In genomic region chr11:76232026-76232665, GRCh38 we compare ENCODE assay signal across 1 cellular context.
TF ChIP-seq lines count a peak whose summit lies in the region.

No MANE protein-coding gene starts in this region.

TF ChIP-seq in GM12878, 131 proteins besides CTCF, POLR2A, EP300 and RAD21 (continued from another document and continues in another):
- TF ChIP-seq EGR1 (IDR thresholded peaks at IDR 0.05; ENCODE audit: borderline replicate concordance in 1 of 2, low read depth in 2 of 2, low read length in 2 of 2), result no peak
- no peak; the same call in 1 of the 2 replicates for TF ChIP-seq RELB (IDR thresholded peaks at IDR 0.05; ENCODE audit: low read depth)
- no peak for TF ChIP-seq ZNF622 (IDR thresholded peaks at IDR 0.05)
- no peak for TF ChIP-seq RFX5 (IDR thresholded peaks at IDR 0.05; ENCODE audit: low read depth, low read length)
- no peak for TF ChIP-seq ELK1 (IDR thresholded peaks at IDR 0.05; ENCODE audit: low read depth, low read length)
- TF ChIP-seq MYC (IDR thresholded peaks at IDR 0.05; ENCODE audit: insufficient read depth, insufficient read length, insufficient replicate concordance, low read length, severe bottlenecking), result no peak
- TF ChIP-seq ZBTB33 (IDR thresholded peaks at IDR 0.05), result no peak
- TF ChIP-seq BACH1 (IDR thresholded peaks at IDR 0.05; ENCODE audit: borderline replicate concordance), result no peak
- no peak for TF ChIP-seq ZNF687 (IDR thresholded peaks at IDR 0.05)
- no peak for TF ChIP-seq SUPT20H (IDR thresholded peaks at IDR 0.05; ENCODE audit: borderline replicate concordance, control insufficient read depth, low read depth, low read length)
- TF ChIP-seq SMAD5 (IDR thresholded peaks at IDR 0.05; ENCODE audit: low read depth), result no peak
- TF ChIP-seq CREB1 (IDR thresholded peaks at IDR 0.05; ENCODE audit: low read depth), result no peak
- TF ChIP-seq HCFC1 (IDR thresholded peaks at IDR 0.05; ENCODE audit: low read length), result no peak
- TF ChIP-seq LARP7 (IDR thresholded peaks at IDR 0.05), result no peak
- no peak for TF ChIP-seq JUNB (IDR thresholded peaks at IDR 0.05)
- no peak for TF ChIP-seq RELA (IDR thresholded peaks at IDR 0.05; ENCODE audit: borderline replicate concordance, partially characterized antibody)
- no peak for TF ChIP-seq NFYA (IDR thresholded peaks at IDR 0.05; ENCODE audit: borderline replicate concordance, low read depth, low read length)
- no peak for TF ChIP-seq ZNF274 (IDR thresholded peaks at IDR 0.05; ENCODE audit: insufficient read depth, insufficient read length)
- TF ChIP-seq HDAC6 (IDR thresholded peaks at IDR 0.05; ENCODE audit: unreplicated experiment), result no peak
- TF ChIP-seq IRF4 (IDR thresholded peaks at IDR 0.05; ENCODE audit: low read depth, low read length), result no peak
- no peak for TF ChIP-seq ZSCAN29 (IDR thresholded peaks at IDR 0.05)
- TF ChIP-seq SP1 (IDR thresholded peaks at IDR 0.05; ENCODE audit: low read depth, low read length), result no peak
- TF ChIP-seq PRDM15 (CRISPR knock-in tag; IDR thresholded peaks at IDR 0.05), result no peak
- no peak for TF ChIP-seq POLR2AphosphoS5 (IDR thresholded peaks at IDR 0.05; ENCODE audit: low read length)
- peak; percentile 45; the same call in 1 of the 2 replicates for TF ChIP-seq TBL1XR1 (IDR thresholded peaks at IDR 0.05; ENCODE audit: low read depth, low read length)
- TF ChIP-seq ESRRA (IDR thresholded peaks at IDR 0.05; ENCODE audit: low read length), result no peak
- no peak for TF ChIP-seq SIX5 (IDR thresholded peaks at IDR 0.05; ENCODE audit: low read depth, low read length, severe bottlenecking)
- no peak for TF ChIP-seq YBX1 (IDR thresholded peaks at IDR 0.05)
- no peak for TF ChIP-seq STAT3 (IDR thresholded peaks at IDR 0.05; ENCODE audit: low read depth, low read length)
- no peak for TF ChIP-seq NKRF (conservative IDR thresholded peaks at IDR 0.05)
- TF ChIP-seq CUX1 (IDR thresholded peaks at IDR 0.05; ENCODE audit: insufficient replicate concordance, low read depth, low read length), result no peak
- peak; percentile 55 to 73; a peak in 2 of 4 replicates for TF ChIP-seq BHLHE40 (IDR thresholded peaks at IDR 0.05; ENCODE audit: borderline replicate concordance in 1 of 2, low read depth in 2 of 2, low read length in 1 of 2)
- TF ChIP-seq MYB (IDR thresholded peaks at IDR 0.05; ENCODE audit: borderline replicate concordance, low read depth, low read length), result no peak
- TF ChIP-seq CHD2 (IDR thresholded peaks at IDR 0.05; ENCODE audit: borderline replicate concordance, low read depth, low read length), result no peak
- TF ChIP-seq FOS (IDR thresholded peaks at IDR 0.05; ENCODE audit: borderline replicate concordance, extremely low read depth, insufficient read length), result no peak
